ENCODE assay signal across 8 cellular contexts in genomic region chr15:64686130-64686735, GRCh38.
A peak's percentile ranks its signal among the peaks of the same experiment; 100 is the strongest.
DNase-seq lines count a peak whose midpoint lies in the region; ATAC-seq and TF ChIP-seq lines count a peak whose summit lies in the region.

No MANE protein-coding gene starts in this region.

- in situ Hi-C loops in GM13977 (cut with MboI; ENCODE audit: low pct_unique_long_range_greater_than_20kb, low sequenced_read_pairs, unreplicated experiment), result no loop called here

- peaks cover 95% of the 10 kb centered on the region for H3K36me3 Mint-ChIP-seq in CD4-positive, alpha-beta T cell (ENCODE audit: low read depth)

- peak; percentile 79 for TF ChIP-seq CTCF in CD4-positive, alpha-beta T cell (IDR thresholded peaks at IDR 0.05)
- TF ChIP-seq CTCF in GM13977 (IDR thresholded peaks at IDR 0.05; ENCODE audit: extremely low read depth, insufficient read depth, missing control alignments), result peak; percentile 58

- peaks cover 6% of the 10 kb centered on the region for H3K4me1 Mint-ChIP-seq in CD4-positive, alpha-beta T cell (ENCODE audit: low read depth)

- H3K27me3 ChIP-seq in CD4-positive, alpha-beta T cell (ENCODE audit: control insufficient read depth, insufficient read depth, low read length), result no peaks in the 10 kb centered on the region

- H3K27me3 Mint-ChIP-seq in CD4-positive, alpha-beta T cell, result no peaks in the 10 kb centered on the region

- intact Hi-C loops in CD4-positive, alpha-beta T cell (cut with DNase I, micrococcal nuclease), result loop anchor here (1.0 to 5.0 kb wide), 2 partner anchors 42 to 221 kb away; no protein-coding TSS in a partner anchor

- peak in 1 of 10 experiments; percentile 12 for DNase-seq in CD4-positive, alpha-beta T cell
- DNase-seq in GM13977 (ENCODE audit: low spot score) (peak; percentile 64), NCI-H69 (lab: John Stamatoyannopoulos, UW) (peak; percentile 74), caudate nucleus (lab: John Stamatoyannopoulos, UW) (peak in 7 of 61 donors; percentile 7 to 36 (median 24)), medulla oblongata (ENCODE audit: extremely low spot score) (peak; percentile 87), ureter (ENCODE audit: low spot score) (no peak), ecto neural progenitor cell (ENCODE audit: low spot score) (no peak)

- CTCF ChIA-PET in CD4-positive, alpha-beta T cell (lab: Charles Lee), result interaction anchor here (0.9 to 4.0 kb wide), 7 partner anchors 10 to 219 kb away, joined by 3 to 42 read pairs (median 3); no protein-coding TSS in a partner anchor

- POLR2A ChIA-PET in CD4-positive, alpha-beta T cell (lab: Charles Lee), result interaction anchor here (1.6 kb wide), 1 partner anchor 42 kb away, joined by 3 read pairs; no protein-coding TSS in a partner anchor

- H3K9me3 Mint-ChIP-seq in CD4-positive, alpha-beta T cell, result no peaks in the 10 kb centered on the region

- H3K27ac Mint-ChIP-seq in CD4-positive, alpha-beta T cell, result no peak overlapping the region

- peak; percentile 48 for ATAC-seq in CD4-positive, alpha-beta T cell (ENCODE audit: poor library complexity)
- no peak for ATAC-seq in GM21515 (IDR thresholded peaks at IDR 0.05; ENCODE audit: unreplicated experiment)

- no peaks in the 10 kb centered on the region for H3K9me3 ChIP-seq in CD4-positive, alpha-beta T cell (ENCODE audit: control insufficient read depth, low read length)

- no peak overlapping the region for H3K4me3 Mint-ChIP-seq in CD4-positive, alpha-beta T cell

- H3K27ac ChIP-seq in CD4-positive, alpha-beta T cell (ENCODE audit: low read depth, low read length), result no peak overlapping the region
- H3K27ac ChIP-seq in caudate nucleus (ENCODE audit: low read depth, low read length), result peak overlapping the region; percentile 28

Comparison
In these comparisons a context has a peak if more than half of its experiments do, and no peak if none do; other contexts are left out.
1. DNase-seq: peak in GM13977 (single experiment), NCI-H69 (single experiment) and medulla oblongata (single experiment); none in ureter (single experiment) and ecto neural progenitor cell (single experiment).